Comparison of ENCODE assay signal across 8 cellular contexts in the genomic region with DNA sequence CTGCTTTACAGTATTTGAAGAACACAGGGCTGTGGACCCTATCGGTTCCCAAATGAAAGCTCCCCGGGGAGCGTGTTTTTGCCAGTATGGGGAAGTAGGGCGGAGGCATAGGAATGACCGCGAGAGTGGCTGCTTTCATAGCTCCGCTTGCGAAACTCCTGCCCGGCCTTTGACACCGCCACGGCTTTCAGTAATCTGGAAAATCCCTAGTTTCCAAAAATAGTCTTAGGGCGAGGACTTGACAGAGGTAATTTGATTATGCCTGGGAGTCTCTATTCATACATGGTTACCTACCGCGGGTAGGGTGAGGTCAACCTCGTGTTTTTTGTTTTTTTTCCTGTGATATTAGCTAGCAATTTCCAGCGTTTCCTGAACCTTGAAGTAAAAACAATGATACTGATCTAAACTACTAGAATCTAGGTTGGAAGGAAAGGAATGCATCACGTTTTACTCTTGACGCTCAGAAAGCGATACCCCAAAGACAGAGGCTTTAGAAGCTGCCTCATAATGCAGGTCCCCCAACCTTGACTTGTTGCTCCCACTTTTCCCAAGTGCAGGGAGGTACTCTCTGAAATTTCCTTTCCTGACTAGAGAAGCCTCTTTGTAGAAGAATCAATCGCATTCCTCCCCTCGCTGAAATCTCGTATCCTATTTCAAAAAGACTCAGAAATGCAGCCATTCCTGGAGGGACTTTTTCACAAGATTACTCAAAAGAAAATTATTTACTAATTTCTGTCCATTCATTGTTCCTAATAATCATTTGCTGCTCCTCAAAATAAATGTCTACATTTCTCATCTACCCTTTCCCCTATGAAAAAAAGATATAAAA. TPM values are rescaled to one million over a fixed set of nuclear protein-coding genes. Genes with fewer than 3 reads are reported as not detected.
A peak's percentile ranks its signal among the peaks of the same experiment; 100 is the strongest.
DNase-seq lines count a peak whose midpoint lies in the region; ATAC-seq and TF ChIP-seq lines count a peak whose summit lies in the region.

No MANE protein-coding gene starts in this region.

- peaks cover 58% of the 10 kb centered on the region for H3K4me1 Mint-ChIP-seq in stimulated activated naive CD8-positive, alpha-beta T cell treated with anti-CD3 and anti-CD28 coated beads, Interleukin-15, amount 100 ng/mL, for 72 hours

- no peaks in the 10 kb centered on the region for H3K9me3 ChIP-seq in muscle layer of colon (ENCODE audit: low read length)

- peak overlapping the region; percentile 98 for H3K27ac ChIP-seq in muscle layer of colon (ENCODE audit: low read depth, low read length)

- POLR2A ChIA-PET in BJ (lab: Charles Lee): interaction anchor here (2.8 kb wide), 1 partner anchor 14 kb away, joined by 39 read pairs; no protein-coding TSS in a partner anchor

- H3K27ac Mint-ChIP-seq in stimulated activated naive CD8-positive, alpha-beta T cell treated with anti-CD3 and anti-CD28 coated beads, Interleukin-15, amount 100 ng/mL, for 72 hours: peak overlapping the region; percentile 99

- H3K4me3 Mint-ChIP-seq in stimulated activated naive CD8-positive, alpha-beta T cell treated with anti-CD3 and anti-CD28 coated beads, Interleukin-15, amount 100 ng/mL, for 72 hours: peak overlapping the region; percentile 87 to 96

- no peak for TF ChIP-seq CTCF in BJ (IDR thresholded peaks at IDR 0.05; ENCODE audit: insufficient read depth, low read depth, low read length)

- H3K36me3 ChIP-seq in BJ (ENCODE audit: control insufficient read depth, insufficient read depth, low read length): peaks cover 4% of the 10 kb centered on the region; the same call in 1 of the 2 replicates
- peaks cover 27% of the 10 kb centered on the region for H3K36me3 ChIP-seq in muscle layer of colon (ENCODE audit: insufficient read depth, low read length)

- no peaks in the 10 kb centered on the region for H3K27me3 ChIP-seq in BJ (ENCODE audit: control insufficient read depth, insufficient read depth, low read length)
- no peaks in the 10 kb centered on the region for H3K27me3 ChIP-seq in muscle layer of colon (ENCODE audit: control insufficient read depth in 1 of 2, insufficient read depth in 2 of 2, low read length in 2 of 2)

- H3K9ac ChIP-seq in muscle layer of colon (ENCODE audit: low read length): peak overlapping the region; percentile 99

- H3K4me1 ChIP-seq in muscle layer of colon (ENCODE audit: insufficient read depth, low read length): peaks cover 38% of the 10 kb centered on the region

- no peaks in the 10 kb centered on the region for H3K27me3 Mint-ChIP-seq in stimulated activated naive CD8-positive, alpha-beta T cell treated with anti-CD3 and anti-CD28 coated beads, Interleukin-15, amount 100 ng/mL, for 72 hours

- ATAC-seq in GM18868 (IDR thresholded peaks at IDR 0.05; ENCODE audit: unreplicated experiment) (peak; percentile 36), HG03108 (IDR thresholded peaks at IDR 0.05; ENCODE audit: unreplicated experiment) (peak; percentile 29), esophagus mucosa (peak; percentile 73)
- peak; percentile 47 for ATAC-seq in stimulated activated naive CD8-positive, alpha-beta T cell treated with anti-CD3 and anti-CD28 coated beads, Interleukin-15, amount 100 ng/mL, for 72 hours

- H3K4me3 ChIP-seq in BJ (ENCODE audit: low read depth, low read length) (peak overlapping the region; percentile 98), muscle layer of colon (ENCODE audit: low read depth in 1 of 2, low read length in 2 of 2) (peak overlapping the region; percentile 47 to 98)

- DNase-seq in BJ (ENCODE audit: low read depth): peak; percentile 77
- DNase-seq in NCI-H226: peak; percentile 91
- DNase-seq in activated CD4-positive, alpha-beta T cell treated with anti-CD3 and anti-CD28 coated beads, Interleukin-2, amount 50 U/mL, for 48 hours: peak; percentile 61 to 71
- DNase-seq in stimulated activated naive CD8-positive, alpha-beta T cell treated with anti-CD3 and anti-CD28 coated beads, Interleukin-15, amount 100 ng/mL, for 72 hours: peak in 1 of 2 donors; percentile 73

- H3K9me3 Mint-ChIP-seq in stimulated activated naive CD8-positive, alpha-beta T cell treated with anti-CD3 and anti-CD28 coated beads, Interleukin-15, amount 100 ng/mL, for 72 hours: no peaks in the 10 kb centered on the region

- CTCF ChIA-PET in BJ (lab: Yijun Ruan, JAX): interaction anchor here (0.5 to 2.9 kb wide), 10 partner anchors 11 to 618 kb away, joined by 3 to 10 read pairs (median 4); no protein-coding TSS in a partner anchor

RNA-seq across cellular contexts. Expression of gene CCNL1, which starts 0.9 kb away (rescaled TPM):
- polyA plus RNA-seq in BJ (2011; rRNA removed): 132 and 145 TPM in 2 replicates
- 98.4 and 126 TPM in 2 replicates for polyA minus RNA-seq in BJ (2011; rRNA and poly(A)+ RNA removed)
- total RNA-seq in esophagus mucosa: 59.5 TPM
